In genomic region chr12:11672833-11673232, GRCh38 we compare ENCODE assay signal across 16 cellular contexts. TPM values are rescaled to one million over a fixed set of nuclear protein-coding genes. Genes with fewer than 3 reads are reported as not detected.
DNase-seq lines count a peak whose midpoint lies in the region; ATAC-seq and TF ChIP-seq lines count a peak whose summit lies in the region.
"Had no signal": no experiment of that assay in that cellular context is flagged by ENCODE, and none has a peak within 500 bp of the region (broad histone marks: within the 10 kb centered on the region; RNA-seq: fewer than 3 reads in every experiment).

No MANE protein-coding gene starts in this region.

- no peak for DNase-seq in BE2C
- peak; percentile 46 for DNase-seq in SK-N-DZ (ENCODE audit: low spot score)
- no peak for DNase-seq in heart right ventricle
- DNase-seq in sciatic nerve (ENCODE audit: low spot score): no peak
- no peak for DNase-seq in NCI-H2196 treated with DMSO at 0.1 percent for 48 hours (lab: John Stamatoyannopoulos, UW; ENCODE audit: unreplicated experiment)
- no peak for DNase-seq in cerebellar cortex (ENCODE audit: low spot score)
- DNase-seq in NCI-H146 treated with DMSO at 0.1 percent for 48 hours (lab: John Stamatoyannopoulos, UW; ENCODE audit: unreplicated experiment): no peak
- DNase-seq: CD8-positive, alpha-beta T cell; effector memory CD4-positive, alpha-beta T cell; head of caudate nucleus; IMR-90; NCI-H187 treated with DMSO at 0.1 percent for 48 hours; NCI-H345; stimulated activated naive CD4-positive, alpha-beta T cell treated with Interleukin-2 at 50 U/mL for 16 hours had no signal

- H3K36me3 ChIP-seq in BE2C: no peaks in the 10 kb centered on the region
- peaks cover 0 to 7% (median 0%) of the 10 kb centered on the region in 9 donors for H3K36me3 ChIP-seq in heart right ventricle

- H3K27ac ChIP-seq in heart right ventricle: peak overlapping the region; percentile 25 to 72 (median 54)

- no peaks in the 10 kb centered on the region for H3K9me3 ChIP-seq in BE2C
- no peaks in the 10 kb centered on the region for H3K9me3 ChIP-seq in heart right ventricle

- WGBS in heart right ventricle, 2 donors: 37 to 41% methylated on average over 7 of the region's 7 CpGs

- H3K4me3 ChIP-seq in BE2C (ENCODE audit: low read depth, low read length) (peak overlapping the region; percentile 40), heart right ventricle (peak overlapping the region in 1 of 10 donors; percentile 21)

- H3K27me3 ChIP-seq in BE2C (no peaks in the 10 kb centered on the region), heart right ventricle (no peaks in the 10 kb centered on the region)

- intact Hi-C loops in heart right ventricle (cut with DNase I) (loop anchor here in 1 of 10 donors (5.0 kb wide), 1 partner anchor 44 kb away; no protein-coding TSS in a partner anchor), sciatic nerve (cut with DNase I) (no loop called here)

- ATAC-seq in heart right ventricle (peak; percentile 29 to 80 (median 45)), sciatic nerve (peak; percentile 40), HG02885 (IDR thresholded peaks at IDR 0.05; ENCODE audit: poor library complexity, unreplicated experiment) (no peak)
- ATAC-seq: CD8-positive, alpha-beta T cell; WTC11 had no signal

- TF ChIP-seq CTCF in BE2C (IDR thresholded peaks at IDR 0.05; ENCODE audit: low read depth, low read length): no peak
- no peak for TF ChIP-seq CTCF in heart right ventricle (IDR thresholded peaks at IDR 0.05)

- H3K4me1 ChIP-seq in BE2C: peaks cover 11% of the 10 kb centered on the region
- H3K4me1 ChIP-seq in heart right ventricle: peaks cover 31 to 97% (median 83%) of the 10 kb centered on the region in 9 donors

RNA-seq across cellular contexts. Expression of gene ETV6, which starts 23.4 kb away (rescaled TPM):
- 5.5 TPM for polyA plus RNA-seq in BE2C (2012; ENCODE audit: insufficient read depth, insufficient read length, low read depth)
- 2.1 and 2.5 TPM in 2 replicates for polyA plus RNA-seq in SK-N-DZ (2014; cell fraction: cytosol; rRNA removed)
- 1.8 and 4.9 TPM in 2 replicates for polyA plus RNA-seq in SK-N-DZ (2014; cell fraction: nucleus; rRNA removed)
- total RNA-seq in heart right ventricle (10 to 100 TPM in 9 of 10 donors, 1 to 10 TPM in 1; 8.5 to 33.5 (median 15.9) TPM), sciatic nerve (38.8 TPM)
- polyA plus RNA-seq in heart right ventricle: 1 to 10 TPM; 2.7 to 4.8 TPM
